In genomic region chr1:67298762-67299161, GRCh38 we compare ENCODE assay signal across 1 cellular context.
TF ChIP-seq lines count a peak whose summit lies in the region.

No MANE protein-coding gene starts in this region.

TF ChIP-seq in GM23338, 12 proteins besides CTCF, POLR2A, EP300 and RAD21 (continued from another document):
- TF ChIP-seq ZNF462 (CRISPR knock-in tag; IDR thresholded peaks at IDR 0.05) (no peak), STAT1 (IDR thresholded peaks at IDR 0.05; ENCODE audit: unreplicated experiment) (no peak)
